In genomic region chr6:133242761-133243590, GRCh38 we compare ENCODE assay signal across 9 cellular contexts. TPM values are rescaled to one million over a fixed set of nuclear protein-coding genes. Genes with fewer than 3 reads are reported as not detected.
DNase-seq lines count a peak whose midpoint lies in the region; FAIRE-seq and TF ChIP-seq lines count a peak whose summit lies in the region.
"Had no signal": no experiment of that assay in that cellular context is flagged by ENCODE, and none has a peak within 500 bp of the region (broad histone marks: within the 10 kb centered on the region; RNA-seq: fewer than 3 reads in every experiment).

No MANE protein-coding gene starts in this region.

- peaks cover 8% of the 10 kb centered on the region for H3K27me3 ChIP-seq in prostate gland (replicated peaks; ENCODE audit: insufficient read depth)

- no peak for TF ChIP-seq CTCF in prostate gland (IDR thresholded peaks at IDR 0.05)

- FAIRE-seq in GM12892 (lab: Jason Lieb, UNC), result no peak

- TF ChIP-seq POLR2A in prostate gland (IDR thresholded peaks at IDR 0.05) (no peak), GM12892 (IDR thresholded peaks at IDR 0.05; ENCODE audit: low read depth, low read length) (no peak)

- H3K27ac ChIP-seq in prostate gland, result peak overlapping the region; percentile 79 to 82

- no peaks in the 10 kb centered on the region for H3K4me1 ChIP-seq in prostate gland (replicated peaks)

- DNase-seq in NCI-H69 (lab: John Stamatoyannopoulos, UW) (peak; percentile 26), globus pallidus (ENCODE audit: low spot score) (peak; percentile 13), prostate gland (ENCODE audit: low spot score) (no peak), GM12892 (ENCODE audit: insufficient read length) (no peak), NCI-H2029 (lab: John Stamatoyannopoulos, UW) (no peak)
- no peak for DNase-seq in effector CD8-positive, alpha-beta T cell (lab: John Stamatoyannopoulos, UW)
- no peak for DNase-seq in stimulated activated naive CD4-positive, alpha-beta T cell treated with Interleukin-2 at 50 U/mL for 16 hours (lab: John Stamatoyannopoulos, UW)

- intact Hi-C loops in prostate gland (cut with DNase I), result loop anchor here (5.0 to 10.0 kb wide), 6 partner anchors 56 to 652 kb away; no protein-coding TSS in a partner anchor

- WGBS in prostate gland, result 8% methylated on average over 27 of the region's 27 CpGs

- H3K4me3 ChIP-seq in GM08714 (ENCODE audit: low read length) (peak overlapping the region; percentile 18; the same call in 1 of the 2 replicates), prostate gland (peak overlapping the region; percentile 39 to 40)

- H3K9me3 ChIP-seq in prostate gland, result no peaks in the 10 kb centered on the region

- H3K36me3 ChIP-seq in prostate gland, result no peaks in the 10 kb centered on the region

RNA-seq across cellular contexts. Expression of gene EYA4, which starts 1.8 kb away (rescaled TPM):
- total RNA-seq in prostate gland, result 1 to 10 TPM; 4.1 to 7.3 TPM
- polyA plus RNA-seq in GM12892 (2012; ENCODE audit: missing spikeins), result 0.15 TPM
- total RNA-seq: T-helper 1 cell treated with Interleukin-12 subunit alpha and Interleukin-12 subunit beta and Interleukin-4 antibody, amounts not matched to agents 30 ng/mL and 1 ng/mL, for 36 hours had no signal

Comparison
In these comparisons a context has a peak if more than half of its experiments do, and no peak if none do; other contexts are left out.
1. DNase-seq: peak in NCI-H69 (single experiment) and globus pallidus (single experiment); none in prostate gland (single experiment), GM12892 (single experiment), effector CD8-positive, alpha-beta T cell (single experiment), stimulated activated naive CD4-positive, alpha-beta T cell treated with Interleukin-2 at 50 U/mL for 16 hours (single experiment) and NCI-H2029 (single experiment).